8 cellular contexts compared by ENCODE assay signal in genomic region chr1:204128964-204129896, GRCh38. TPM values are rescaled to one million over a fixed set of nuclear protein-coding genes. Genes with fewer than 3 reads are reported as not detected.
DNase-seq lines count a peak whose midpoint lies in the region; ATAC-seq, FAIRE-seq and TF ChIP-seq lines count a peak whose summit lies in the region.

No MANE protein-coding gene starts in this region.

- no peak for TF ChIP-seq EP300 in GM12878 (IDR thresholded peaks at IDR 0.05; ENCODE audit: borderline replicate concordance in 1 of 2, control insufficient read depth in 1 of 2, low read depth in 2 of 2, low read length in 2 of 2)

- H3K9me3 ChIP-seq in GM12878 (replicated peaks; ENCODE audit: control insufficient read depth, insufficient read depth, low read length) = no peaks in the 10 kb centered on the region

- POLR2A ChIA-PET in GM12878 (lab: Charles Lee) = no interaction called here

- in situ Hi-C loops in GM12878 (cut with MboI) = loop anchor here (5.0 kb wide), 1 partner anchor 267 kb away; the partner anchor contains the start of gene SNRPE

- RAD21 ChIA-PET in GM12878 (lab: Charles Lee; ENCODE audit: unreplicated experiment) = interaction anchor here (0.6 to 4.1 kb wide), 15 partner anchors 11 to 354 kb away, joined by 3 to 54 read pairs (median 4); partner anchors contain the start of gene SNRPE

- H3K79me2 ChIP-seq in GM12878 (ENCODE audit: control insufficient read depth, insufficient read depth, low read length) = no peaks in the 10 kb centered on the region

- no peaks in the 10 kb centered on the region; a peak in 1 of 4 replicates for H3K27me3 ChIP-seq in GM12878 (replicated peaks in 1 of 2; ENCODE audit: control insufficient read depth in 2 of 2, insufficient read depth in 2 of 2, low read length in 1 of 2)

- CTCF ChIA-PET in GM12878 (lab: Yijun Ruan, JAX) = interaction anchor here (0.6 to 7.8 kb wide), 52 partner anchors 8 to 503 kb away, joined by 3 to 121 read pairs (median 4); partner anchors contain the start of genes KISS1, SNRPE and SOX13

- no peaks in the 10 kb centered on the region for H3K36me3 ChIP-seq in GM12878 (ENCODE audit: control insufficient read depth in 2 of 2, insufficient read depth in 2 of 2, low read length in 1 of 2)

- H3K4me1 ChIP-seq in GM12878 (ENCODE audit: control insufficient read depth, insufficient read depth, low read length) = no peaks in the 10 kb centered on the region

- TF ChIP-seq CTCF in 22Rv1 (IDR thresholded peaks at IDR 0.05) = peak; percentile 99
- TF ChIP-seq CTCF in GM12878 (IDR thresholded peaks at IDR 0.05 in 2 of 3, conservative IDR thresholded peaks at IDR 0.05 in 1 of 3; ENCODE audit: control insufficient read depth in 2 of 3, extremely low read depth in 1 of 3, insufficient read depth in 1 of 3, low read depth in 3 of 3, low read length in 3 of 3) = peak; percentile 66 to 90 (median 82)

- H3K27ac ChIP-seq in 22Rv1 = peak overlapping the region; percentile 38
- no peak overlapping the region for H3K27ac ChIP-seq in GM12878 (ENCODE audit: control insufficient read depth, insufficient read depth)

- no peak for TF ChIP-seq POLR2A in GM12878 (IDR thresholded peaks at IDR 0.05; ENCODE audit: low read depth, low read length)

- SMC1A ChIA-PET in GM12878 (lab: Charles Lee; ENCODE audit: uncharacterized antibody, unreplicated experiment) = interaction anchor here (0.6 to 4.3 kb wide), 20 partner anchors 10 to 291 kb away, joined by 3 to 55 read pairs (median 3); partner anchors contain the start of gene SNRPE

- no peak overlapping the region for H3K9ac ChIP-seq in GM12878 (ENCODE audit: control insufficient read depth, insufficient read depth, low read length)

- DNase-seq in GM18507 (ENCODE audit: extremely low spot score, insufficient read length, low read depth) = peak; percentile 70
- DNase-seq in NCI-H146 treated with DMSO at 0.1 percent for 48 hours (lab: John Stamatoyannopoulos, UW; ENCODE audit: unreplicated experiment) = peak; percentile 46
- DNase-seq in T-helper 22 cell (ENCODE audit: low read depth) = peak; percentile 29
- DNase-seq in GM12878 (ENCODE audit: low read depth, low spot score) = no peak
- peak in 44 of 51 donors; percentile 20 to 78 (median 52) for DNase-seq in hypothalamus (lab: John Stamatoyannopoulos, UW)
- peak; percentile 81 for DNase-seq in sciatic nerve (ENCODE audit: low spot score)

- TF ChIP-seq RAD21 in GM12878 (IDR thresholded peaks at IDR 0.05; ENCODE audit: insufficient read depth, low read depth, low read length) = peak; percentile 64

- H2AFZ ChIP-seq in GM12878 (ENCODE audit: control insufficient read depth, low read depth, low read length) = peak overlapping the region; percentile 44

- no peak overlapping the region for H3K4me2 ChIP-seq in GM12878 (ENCODE audit: control insufficient read depth, insufficient read depth)

- H4K20me1 ChIP-seq in GM12878 (ENCODE audit: control insufficient read depth, insufficient read depth) = no peaks in the 10 kb centered on the region

- peak; percentile 93 for ATAC-seq in GM12878
- peak; percentile 91 for ATAC-seq in sciatic nerve
- no peak for ATAC-seq in GM18519 (IDR thresholded peaks at IDR 0.05; ENCODE audit: low FRiP score, unreplicated experiment)

- peak; percentile 70 for FAIRE-seq in GM18507 (lab: Jason Lieb, UNC)
- peak; percentile 44 for FAIRE-seq in GM12878 (lab: Jason Lieb, UNC)

- H3K4me3 ChIP-seq in GM12878 = no peak overlapping the region

- no TSS peak for BruUV-seq in GM12878 (replicated peaks; lab: Mats Ljungman, UMichigan)

- intact Hi-C loops in GM12878 (cut with micrococcal nuclease; ENCODE audit: unreplicated experiment) = loop anchor here (1.0 kb wide), 1 partner anchor 268 kb away; the partner anchor contains the start of gene SNRPE
- intact Hi-C loops in sciatic nerve (cut with DNase I) = loop anchor here (10.0 kb wide), 1 partner anchor 54 kb away; the partner anchor contains the start of gene SOX13

- 40% methylated on average over 19 of the region's 29 CpGs for WGBS in GM12878 (ENCODE audit: insufficient coverage, insufficient replicate concordance, low lambda C conversion rate, missing lambda C conversion rate)

TF ChIP-seq in GM12878, 131 proteins besides CTCF, POLR2A, EP300 and RAD21 (continues in another document):
- TF ChIP-seq YY1 (IDR thresholded peaks at IDR 0.05; ENCODE audit: low read depth, low read length) (peak; percentile 62; the same call in 1 of the 2 replicates), IKZF1 (conservative IDR thresholded peaks at IDR 0.05) (0 out of 2 replicates have a peak, but pooled peaks have one; percentile 27)

RNA-seq across cellular contexts. Expression of gene ETNK2, which starts 22.6 kb away (rescaled TPM):
- not detected in 2 replicates for total RNA-seq in GM12878 (2013; cell fraction: nucleolus; rRNA removed)
- total RNA-seq in GM12878 (2014; rRNA removed) = not detected in 2 replicates
- not detected in 2 replicates for total RNA-seq in GM12878 (2014; rRNA removed; fragmentation: Illumina TruSeq; extraction: Trizol)
- not detected in 2 replicates for total RNA-seq in GM12878 (2021)
- polyA plus RNA-seq in GM12878 (2011; ENCODE audit: low read depth) = not detected
- 0.14 TPM in 1 of 2 replicates, not detected in the other for polyA plus RNA-seq in GM12878 (2011; rRNA removed)
- polyA plus RNA-seq in GM12878 (2011; cell fraction: cytosol; rRNA removed) = 0.08 and 0.27 TPM in 2 replicates
- polyA plus RNA-seq in GM12878 (2011; cell fraction: nucleus; rRNA removed) = 0.13 TPM in 1 of 2 replicates, not detected in the other
- polyA plus RNA-seq in GM12878 (2012) = 0.07 TPM in 1 of 2 replicates, not detected in the other
- polyA plus RNA-seq in GM12878 (2014; fragmentation: Illumina TruSeq; extraction: Trizol) = not detected in 2 replicates
- polyA plus RNA-seq in GM12878 (2014; fragmentation: Nextera tagmentation; extraction: Ambion mirVana) = not detected
- polyA plus RNA-seq in GM12878 (2014; rRNA removed) = not detected in 2 replicates
- polyA plus RNA-seq in GM12878 (2016; fragmentation: Nextera tagmentation; extraction: Ambion mirVana) = not detected
- 0.10 and 0.22 TPM in 2 replicates for polyA minus RNA-seq in GM12878 (2011; rRNA and poly(A)+ RNA removed)
- not detected in 2 replicates for polyA minus RNA-seq in GM12878 (2011; cell fraction: cytosol; rRNA and poly(A)+ RNA removed)
- not detected in 2 replicates for polyA minus RNA-seq in GM12878 (2011; cell fraction: nucleus; rRNA and poly(A)+ RNA removed)
- total RNA-seq in sciatic nerve = 13.7 TPM

RNA-seq across cellular contexts. Expression of gene REN, which starts 36.9 kb away (rescaled TPM):
- not detected in 2 replicates for total RNA-seq in GM12878 (2013; cell fraction: nucleolus; rRNA removed)
- not detected in 2 replicates for total RNA-seq in GM12878 (2014; rRNA removed)
- not detected in 2 replicates for total RNA-seq in GM12878 (2014; rRNA removed; fragmentation: Illumina TruSeq; extraction: Trizol)
- not detected in 2 replicates for total RNA-seq in GM12878 (2021)
- polyA plus RNA-seq in GM12878 (2011; ENCODE audit: low read depth) = not detected
- not detected in 2 replicates for polyA plus RNA-seq in GM12878 (2011; rRNA removed)
- polyA plus RNA-seq in GM12878 (2011; cell fraction: cytosol; rRNA removed) = not detected in 2 replicates
- not detected in 2 replicates for polyA plus RNA-seq in GM12878 (2011; cell fraction: nucleus; rRNA removed)
- polyA plus RNA-seq in GM12878 (2012) = not detected in 2 replicates
- polyA plus RNA-seq in GM12878 (2014; fragmentation: Illumina TruSeq; extraction: Trizol) = not detected in 2 replicates
- not detected for polyA plus RNA-seq in GM12878 (2014; fragmentation: Nextera tagmentation; extraction: Ambion mirVana)
- not detected in 2 replicates for polyA plus RNA-seq in GM12878 (2014; rRNA removed)
- polyA plus RNA-seq in GM12878 (2016; fragmentation: Nextera tagmentation; extraction: Ambion mirVana) = not detected
- not detected in 2 replicates for polyA minus RNA-seq in GM12878 (2011; rRNA and poly(A)+ RNA removed)
- polyA minus RNA-seq in GM12878 (2011; cell fraction: cytosol; rRNA and poly(A)+ RNA removed) = not detected in 2 replicates
- not detected in 2 replicates for polyA minus RNA-seq in GM12878 (2011; cell fraction: nucleus; rRNA and poly(A)+ RNA removed)
- total RNA-seq in sciatic nerve = not detected

RNA-seq across cellular contexts. Expression of gene SOX13, which starts 56.3 kb away (rescaled TPM):
- total RNA-seq in GM12878 (2013; cell fraction: nucleolus; rRNA removed) = 0.13 and 0.17 TPM in 2 replicates
- total RNA-seq in GM12878 (2014; rRNA removed) (not detected in 2 replicates), GM12878 (2014; rRNA removed; fragmentation: Illumina TruSeq; extraction: Trizol) (not detected in 2 replicates), GM12878 (2021) (0.27 and 0.31 TPM in 2 replicates), sciatic nerve (56.3 TPM)
- polyA plus RNA-seq in GM12878 (2011; ENCODE audit: low read depth) = not detected
- polyA plus RNA-seq in GM12878 (2011; rRNA removed) (0.10 and 0.11 TPM in 2 replicates), GM12878 (2014; fragmentation: Illumina TruSeq; extraction: Trizol) (not detected in 2 replicates), GM12878 (2014; fragmentation: Nextera tagmentation; extraction: Ambion mirVana) (not detected), GM12878 (2014; rRNA removed) (not detected in 2 replicates), GM12878 (2016; fragmentation: Nextera tagmentation; extraction: Ambion mirVana) (under 1 TPM in 1 of 2 experiments, not detected in 1; 0.04 TPM)
- polyA plus RNA-seq in GM12878 (2011; cell fraction: cytosol; rRNA removed) = 0.05 and 0.07 TPM in 2 replicates
- polyA plus RNA-seq in GM12878 (2011; cell fraction: nucleus; rRNA removed) = 0.15 and 0.54 TPM in 2 replicates
- 0.08 and 0.13 TPM in 2 replicates for polyA plus RNA-seq in GM12878 (2012)
- 0.10 and 0.15 TPM in 2 replicates for polyA minus RNA-seq in GM12878 (2011; rRNA and poly(A)+ RNA removed)
- 0.83 and 0.94 TPM in 2 replicates for polyA minus RNA-seq in GM12878 (2011; cell fraction: cytosol; rRNA and poly(A)+ RNA removed)
- 0.24 TPM in 1 of 2 replicates, not detected in the other for polyA minus RNA-seq in GM12878 (2011; cell fraction: nucleus; rRNA and poly(A)+ RNA removed)

Comparison
In these comparisons a context has a peak if more than half of its experiments do, and no peak if none do; other contexts are left out.
1. RNA of gene ETNK2, which starts 22.6 kb away (total RNA-seq): 13.7 TPM in sciatic nerve (single experiment); not detected in GM12878; every median in the first group is over 10 times any median in the second.
2. RNA of gene SOX13, which starts 56.3 kb away (total RNA-seq): 56.3 TPM in sciatic nerve (single experiment); 0.13 to 0.31 TPM in GM12878; every median in the first group is over 10 times any median in the second.